In the genomic region with DNA sequence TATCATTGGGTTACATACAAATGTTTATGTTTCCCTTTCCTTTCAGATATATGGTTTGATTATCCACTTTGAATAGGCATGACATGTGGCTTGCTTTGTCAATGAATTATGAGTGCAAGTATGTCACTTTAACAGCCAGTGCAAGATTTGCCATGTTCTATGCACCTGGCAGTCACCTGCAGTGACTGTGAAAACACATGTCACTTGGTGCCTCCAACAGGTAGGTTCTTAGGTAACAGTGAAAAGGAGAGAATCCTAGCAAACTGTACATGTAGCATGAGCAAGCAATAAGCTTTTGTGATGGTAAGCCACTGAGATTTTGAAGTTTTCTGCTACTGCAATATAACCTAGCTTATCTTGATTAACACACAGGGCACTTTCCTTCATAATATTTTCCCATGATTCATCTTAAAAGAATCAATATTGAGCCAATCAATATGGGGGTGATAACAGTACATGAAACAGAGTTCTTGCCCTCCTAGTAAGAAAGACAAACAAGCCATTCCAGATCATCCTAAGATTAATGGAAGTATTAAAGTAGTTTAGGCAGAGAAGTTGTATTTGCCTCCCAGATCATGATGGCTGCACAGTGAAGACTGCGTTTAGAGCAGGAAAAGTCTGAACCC, we compare ENCODE assay signal across 18 cellular contexts.
"Had no signal": no experiment of that assay in that cellular context is flagged by ENCODE, and none has a peak within 500 bp of the region (broad histone marks: within the 10 kb centered on the region; RNA-seq: fewer than 3 reads in every experiment).

No MANE protein-coding gene starts in this region.

- ATAC-seq: gastrocnemius medialis; heart right ventricle; left lung; mucosa of descending colon; naive thymus-derived CD8-positive, alpha-beta T cell; psoas muscle; sciatic nerve; upper lobe of right lung had no signal

- DNase-seq: activated CD4-positive, alpha-beta memory T cell treated with anti-CD3 and anti-CD28 coated beads, Interleukin-2, amount 10 ng/mL, durations not matched to agents 7 days and 5 days; activated CD4-positive, alpha-beta T cell treated with anti-CD3 and anti-CD28 coated beads for 1 hour; activated gamma-delta T cell; activated T-cell treated with anti-CD3 and anti-CD28 coated beads, Interleukin-2, amount 50 U/mL, for 48 hours; amygdala; effector CD4-positive, alpha-beta T cell; gastrocnemius medialis; heart right ventricle; left lung; mucosa of descending colon; naive thymus-derived CD8-positive, alpha-beta T cell; occipital lobe; psoas muscle; stimulated activated CD4-positive, alpha-beta T cell treated with anti-CD3 and anti-CD28 coated beads, Interleukin-12 subunit alpha, Interleukin-12 subunit beta, amount 100 ng/mL, for 4 hours; stimulated activated naive CD4-positive, alpha-beta T cell treated with Interleukin-2 at 50 U/mL for 16 hours; T-helper 9 cell; upper lobe of right lung had no signal

- H3K27ac ChIP-seq: gastrocnemius medialis, heart right ventricle, left lung, psoas muscle, upper lobe of right lung had no signal

- H3K4me1 ChIP-seq: gastrocnemius medialis, left lung, psoas muscle, upper lobe of right lung had no signal

- H3K27me3 ChIP-seq: upper lobe of right lung had no signal

- H3K9me3 ChIP-seq: gastrocnemius medialis, heart right ventricle, left lung, mucosa of descending colon, psoas muscle, upper lobe of right lung had no signal

- H3K36me3 ChIP-seq: gastrocnemius medialis, heart right ventricle, left lung, upper lobe of right lung had no signal

- H3K4me3 ChIP-seq: gastrocnemius medialis, heart right ventricle, left lung, mucosa of descending colon, psoas muscle, upper lobe of right lung had no signal
